16 cellular contexts compared by ENCODE assay signal in the genomic region with DNA sequence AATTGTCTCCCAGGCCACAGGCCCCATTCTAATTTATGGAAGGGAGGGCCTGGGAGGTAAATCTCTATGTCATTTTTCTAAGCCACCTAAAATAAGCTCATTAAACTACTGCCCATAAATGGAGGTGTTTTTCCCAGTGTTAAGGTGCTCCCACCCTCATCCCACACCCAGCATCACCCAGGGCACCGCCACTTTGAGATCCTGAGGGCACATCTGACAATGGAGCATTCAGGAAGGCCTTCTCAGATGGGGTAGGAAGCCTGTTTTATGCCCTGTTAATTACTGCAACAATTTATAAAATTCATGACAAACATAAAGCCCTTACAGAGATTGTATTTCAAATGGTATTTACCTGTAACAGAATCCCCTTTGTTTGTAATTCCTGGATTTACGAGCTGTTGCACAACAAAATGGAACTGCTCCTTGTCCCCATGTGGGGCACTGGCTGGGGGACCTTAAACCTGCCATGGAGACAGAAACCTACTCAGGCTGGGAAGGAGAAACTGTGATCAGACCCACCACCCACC.
"Had no signal": no experiment of that assay in that cellular context is flagged by ENCODE, and none has a peak within 500 bp of the region (broad histone marks: within the 10 kb centered on the region; RNA-seq: fewer than 3 reads in every experiment).

No MANE protein-coding gene starts in this region.

- H3K27ac Mint-ChIP-seq: activated CD4-positive, alpha-beta T cell treated with anti-CD3 and anti-CD28 coated beads, Interleukin-2, amount 10 ng/mL, durations not matched to agents 7 days and 5 days; activated naive CD8-positive, alpha-beta T cell treated with anti-CD3 and anti-CD28 coated beads for 36 hours; activated T-helper 1 cell treated with anti-CD3 and anti-CD28 coated beads, Interleukin-12 subunit alpha, Interleukin-12 subunit beta, Interleukin-2, Interleukin-4 antibody, amounts not matched to agents 30 ng/mL and 10 ng/mL and 1 ng/mL, durations not matched to agents 14 hours and 24 hours and 36 hours; naive B cell had no signal

- H3K4me3 ChIP-seq: colonic mucosa, esophagus squamous epithelium, left lung, tibial artery, vagina had no signal

- H3K4me3 Mint-ChIP-seq: activated CD4-positive, alpha-beta T cell treated with anti-CD3 and anti-CD28 coated beads, Interleukin-2, amount 10 ng/mL, durations not matched to agents 7 days and 5 days; activated naive CD8-positive, alpha-beta T cell treated with anti-CD3 and anti-CD28 coated beads for 36 hours; activated T-helper 1 cell treated with anti-CD3 and anti-CD28 coated beads, Interleukin-12 subunit alpha, Interleukin-12 subunit beta, Interleukin-2, Interleukin-4 antibody, amounts not matched to agents 30 ng/mL and 10 ng/mL and 1 ng/mL, durations not matched to agents 14 hours and 24 hours and 36 hours; brain; naive B cell had no signal

- H3K27ac ChIP-seq: colonic mucosa, esophagus squamous epithelium, left lung, neutrophil, tibial artery, vagina had no signal

- DNase-seq: activated CD4-positive, alpha-beta T cell treated with anti-CD3 and anti-CD28 coated beads, Interleukin-2, amount 10 ng/mL, durations not matched to agents 7 days and 5 days; activated naive CD8-positive, alpha-beta T cell treated with anti-CD3 and anti-CD28 coated beads for 36 hours; central memory CD4-positive, alpha-beta T cell; colonic mucosa; esophagus squamous epithelium; hippocampal formation; left lung; naive B cell; retina; stimulated activated CD4-positive, alpha-beta T cell treated with anti-CD3 and anti-CD28 coated beads, Interleukin-2, amount 100 ng/mL, for 48 hours; stimulated activated naive CD4-positive, alpha-beta T cell; tibial artery had no signal

- H3K4me1 ChIP-seq: colonic mucosa, left lung, tibial artery, vagina had no signal

- H3K4me1 Mint-ChIP-seq: activated CD4-positive, alpha-beta T cell treated with anti-CD3 and anti-CD28 coated beads, Interleukin-2, amount 10 ng/mL, durations not matched to agents 7 days and 5 days; activated naive CD8-positive, alpha-beta T cell treated with anti-CD3 and anti-CD28 coated beads for 36 hours; brain; naive B cell had no signal

- H3K36me3 ChIP-seq: colonic mucosa, esophagus squamous epithelium, left lung, neutrophil, tibial artery, vagina had no signal

- ATAC-seq: left lung had no signal

- H3K27me3 ChIP-seq: colonic mucosa, esophagus squamous epithelium, left lung, tibial artery, vagina had no signal

- H3K36me3 Mint-ChIP-seq: activated naive CD8-positive, alpha-beta T cell treated with anti-CD3 and anti-CD28 coated beads for 36 hours; brain; naive B cell had no signal

- H3K9me3 Mint-ChIP-seq: activated naive CD8-positive, alpha-beta T cell treated with anti-CD3 and anti-CD28 coated beads for 36 hours; activated T-helper 1 cell treated with anti-CD3 and anti-CD28 coated beads, Interleukin-12 subunit alpha, Interleukin-12 subunit beta, Interleukin-2, Interleukin-4 antibody, amounts not matched to agents 30 ng/mL and 10 ng/mL and 1 ng/mL, durations not matched to agents 14 hours and 24 hours and 36 hours; naive B cell had no signal

- H3K27me3 Mint-ChIP-seq: activated naive CD8-positive, alpha-beta T cell treated with anti-CD3 and anti-CD28 coated beads for 36 hours; brain; naive B cell had no signal

- H3K9me3 ChIP-seq: colonic mucosa, esophagus squamous epithelium, left lung, neutrophil, tibial artery, vagina had no signal
